8 cellular contexts compared by ENCODE assay signal in the genomic region with DNA sequence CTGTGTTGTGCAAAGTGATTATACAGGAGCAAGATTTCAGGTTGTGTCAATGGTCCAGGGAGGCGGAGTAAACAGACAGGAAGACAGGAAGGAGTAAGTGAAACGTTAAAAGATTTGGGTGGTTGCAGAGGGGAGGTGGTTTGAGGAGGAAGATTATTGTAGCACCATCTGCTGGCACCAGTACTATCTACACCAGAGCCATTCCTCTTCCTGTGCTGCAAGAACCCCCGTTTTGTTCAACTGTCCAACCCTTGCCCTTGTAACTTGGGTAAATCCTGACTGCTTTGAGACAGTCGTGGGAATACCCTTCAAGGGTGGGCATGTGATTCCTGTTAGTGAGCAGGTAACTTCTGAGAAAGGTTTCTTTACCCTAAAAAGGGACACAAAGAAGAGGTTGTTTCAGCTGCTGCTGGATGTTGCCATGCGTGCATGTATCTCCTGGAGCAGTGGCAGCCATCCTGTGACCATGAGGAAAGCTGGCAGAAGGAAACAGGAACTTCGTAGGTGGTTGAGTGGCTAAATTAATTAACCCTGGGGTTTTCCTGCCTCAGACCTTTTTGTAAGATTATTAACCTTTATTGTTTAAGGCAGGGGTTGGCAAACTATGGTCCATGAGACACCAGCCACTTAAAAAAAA.
A peak's percentile ranks its signal among the peaks of the same experiment; 100 is the strongest.
DNase-seq lines count a peak whose midpoint lies in the region; ATAC-seq and TF ChIP-seq lines count a peak whose summit lies in the region.

No MANE protein-coding gene starts in this region.

- peak overlapping the region; percentile 37 for H3K14ac ChIP-seq in IMR-90 (replicated peaks; ENCODE audit: low read depth, low read length)

- ATAC-seq in IMR-90 (ENCODE audit: low read depth): no peak

- TF ChIP-seq CTCF in IMR-90 (conservative IDR thresholded peaks at IDR 0.05; ENCODE audit: low read depth, low read length): no peak

- dilution Hi-C loops in IMR-90 (cut with HindIII; ENCODE audit: low sequenced_read_pairs, unreplicated experiment): no loop called here

- H3K23ac ChIP-seq in IMR-90 (ENCODE audit: low read depth, low read length): no peak overlapping the region

- H3K4me3 ChIP-seq in IMR-90 (ENCODE audit: insufficient read depth, low read depth, low read length): no peak overlapping the region

- TF ChIP-seq RAD21 in IMR-90 (IDR thresholded peaks at IDR 0.05; ENCODE audit: low read length): peak; percentile 16; the same call in 1 of the 2 replicates

- no peak overlapping the region for H3K27ac ChIP-seq in IMR-90 (ENCODE audit: insufficient read depth, low read length)

- H3K4me2 ChIP-seq in IMR-90 (ENCODE audit: low read depth, low read length): no peak overlapping the region

- no CpG with 5 or more reads among the region's 6 CpGs for WGBS in IMR-90 (ENCODE audit: extremely low coverage in 2 of 2, insufficient read length in 1 of 2), 2 experiments

- H2BK20ac ChIP-seq in IMR-90 (ENCODE audit: low read depth, low read length): no peak overlapping the region

- H3K9me1 ChIP-seq in IMR-90 (ENCODE audit: insufficient read depth, low read length): peaks cover 23% of the 10 kb centered on the region

- H3K18ac ChIP-seq in IMR-90 (ENCODE audit: low read depth, low read length): no peak overlapping the region

- no peaks in the 10 kb centered on the region for H3K36me3 ChIP-seq in IMR-90 (ENCODE audit: control insufficient read depth, insufficient read depth, low read length)

- peak overlapping the region; percentile 25; the same call in 1 of the 2 replicates for H4K91ac ChIP-seq in IMR-90 (ENCODE audit: insufficient read depth, low read depth, low read length)

- no peak overlapping the region for H4K5ac ChIP-seq in IMR-90 (ENCODE audit: low read depth, low read length)

- H3K4me1 ChIP-seq in IMR-90 (ENCODE audit: control insufficient read depth, insufficient read depth, low read length): peaks cover 17% of the 10 kb centered on the region

- peak overlapping the region in 1 of 2 experiments; percentile 17; a peak in 2 of 4 replicates for H4K8ac ChIP-seq in IMR-90 (ENCODE audit: low read depth in 2 of 2, low read length in 2 of 2)

- peaks cover 6% of the 10 kb centered on the region; the same call in 1 of the 2 replicates for H4K20me1 ChIP-seq in IMR-90 (ENCODE audit: insufficient read depth, low read length)

- TF ChIP-seq POLR2A in IMR-90 (IDR thresholded peaks at IDR 0.05; ENCODE audit: low read depth, low read length): no peak

- no peak overlapping the region for H3K56ac ChIP-seq in IMR-90 (ENCODE audit: extremely low read depth, insufficient read depth, low read length)

- no peaks in the 10 kb centered on the region for H3K9me3 ChIP-seq in IMR-90 (ENCODE audit: control insufficient read depth, insufficient read depth, low read length)

- peak overlapping the region; percentile 77; the same call in 1 of the 2 replicates for H2AK5ac ChIP-seq in IMR-90 (ENCODE audit: low read depth, low read length)

- no peak overlapping the region for H2AK9ac ChIP-seq in IMR-90 (replicated peaks; ENCODE audit: low read depth, low read length, poor library complexity)

- in situ Hi-C loops in IMR-90 (cut with MboI; ENCODE audit: low sequenced_read_pairs): no loop called here

- H2BK5ac ChIP-seq in IMR-90 (ENCODE audit: low read depth, low read length, poor library complexity, severe bottlenecking): peak overlapping the region; percentile 9

- BruUV-seq in IMR-90 (replicated peaks; lab: Mats Ljungman, UMichigan): no TSS peak

- POLR2A ChIA-PET in IMR-90 (lab: Charles Lee; ENCODE audit: unreplicated experiment): no interaction called here

- intact Hi-C loops in IMR-90 (cut with micrococcal nuclease): no loop called here

- peak overlapping the region; percentile 57; the same call in 1 of the 2 replicates for H3K4ac ChIP-seq in IMR-90 (ENCODE audit: low read depth, low read length)

- DNase-seq in D341Med (ENCODE audit: low spot score) (peak; percentile 68), IMR-90 (peak; percentile 14), activated T-cell treated with anti-CD3 and anti-CD28 coated beads for 1 hour (ENCODE audit: low read depth) (peak; percentile 16), kidney tubule cell (ENCODE audit: low spot score) (peak; percentile 51), NCI-H128 (lab: John Stamatoyannopoulos, UW; ENCODE audit: unreplicated experiment) (no peak), CD1c-positive myeloid dendritic cell (ENCODE audit: extremely low spot score) (no peak), NCI-H187 treated with DMSO at 0.1 percent for 48 hours (lab: John Stamatoyannopoulos, UW) (no peak), AG08395 (ENCODE audit: low spot score) (no peak)

- no peak overlapping the region for H2AFZ ChIP-seq in IMR-90 (replicated peaks; ENCODE audit: low read length, poor library complexity)

- H3K79me1 ChIP-seq in IMR-90 (ENCODE audit: low read depth in 1 of 2, low read length in 2 of 2): peaks cover 55 to 96% of the 10 kb centered on the region in 2 experiments

- H3K9ac ChIP-seq in IMR-90 (ENCODE audit: low read depth, low read length): no peak overlapping the region

- H3K27me3 ChIP-seq in IMR-90 (ENCODE audit: control insufficient read depth, insufficient read depth, low read length): no peaks in the 10 kb centered on the region

- CTCF ChIA-PET in IMR-90 (lab: Yijun Ruan, JAX): no interaction called here

- 0 out of 2 replicates have a peak overlapping the region, but pooled peaks have one; percentile 9 for H2BK120ac ChIP-seq in IMR-90 (ENCODE audit: low read depth, low read length)

- H2BK15ac ChIP-seq in IMR-90 (ENCODE audit: low read depth, low read length): 0 out of 3 replicates have a peak overlapping the region, but pooled peaks have one; percentile 27

TF ChIP-seq in IMR-90, 13 proteins besides CTCF, POLR2A, EP300 and RAD21:
- TF ChIP-seq RFX5 (IDR thresholded peaks at IDR 0.05; ENCODE audit: low read depth, low read length): no peak
TF ChIP-seq in IMR-90: peak in this region for 0.

Comparison
In these comparisons a context has a peak if more than half of its experiments do, and no peak if none do; other contexts are left out.
1. DNase-seq: peak in D341Med (single experiment), IMR-90 (single experiment), activated T-cell treated with anti-CD3 and anti-CD28 coated beads for 1 hour (single experiment) and kidney tubule cell (single experiment); none in NCI-H128 (single experiment), CD1c-positive myeloid dendritic cell (single experiment), NCI-H187 treated with DMSO at 0.1 percent for 48 hours (single experiment) and AG08395 (single experiment).